Comparison of ENCODE assay signal across 1 cellular context in the genomic region with DNA sequence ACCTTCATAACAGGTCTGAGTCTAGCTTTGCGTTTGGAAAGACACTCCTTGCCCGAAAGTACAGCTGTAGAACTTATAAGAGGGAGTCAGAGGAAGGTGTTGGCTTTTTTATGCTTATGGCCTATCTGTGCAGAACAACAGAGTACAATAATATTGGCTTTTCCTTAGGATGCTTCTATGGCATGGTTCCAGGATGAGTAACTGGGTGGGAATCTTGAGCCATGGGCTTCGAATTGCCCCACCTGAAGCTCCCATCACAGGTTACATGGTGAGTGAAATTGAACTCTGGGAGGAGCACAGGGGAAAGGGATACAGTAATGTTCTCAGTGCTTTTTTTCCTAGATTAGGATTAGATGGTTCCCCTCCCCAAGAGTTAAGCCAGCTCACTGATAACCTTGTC.
TF ChIP-seq lines count a peak whose summit lies in the region.

No MANE protein-coding gene starts in this region.

TF ChIP-seq in HepG2, 621 proteins besides CTCF, POLR2A, EP300 and RAD21:
- TF ChIP-seq NCOA5 (CRISPR knock-in tag; IDR thresholded peaks at IDR 0.05), result no peak
- TF ChIP-seq, protein P1, sequence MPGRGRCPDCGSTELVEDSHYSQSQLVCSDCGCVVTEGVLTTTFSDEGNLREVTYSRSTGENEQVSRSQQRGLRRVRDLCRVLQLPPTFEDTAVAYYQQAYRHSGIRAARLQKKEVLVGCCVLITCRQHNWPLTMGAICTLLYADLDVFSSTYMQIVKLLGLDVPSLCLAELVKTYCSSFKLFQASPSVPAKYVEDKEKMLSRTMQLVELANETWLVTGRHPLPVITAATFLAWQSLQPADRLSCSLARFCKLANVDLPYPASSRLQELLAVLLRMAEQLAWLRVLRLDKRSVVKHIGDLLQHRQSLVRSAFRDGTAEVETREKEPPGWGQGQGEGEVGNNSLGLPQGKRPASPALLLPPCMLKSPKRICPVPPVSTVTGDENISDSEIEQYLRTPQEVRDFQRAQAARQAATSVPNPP (CRISPR knock-in tag; IDR thresholded peaks at IDR 0.05), result no peak
- TF ChIP-seq BRD4 (CRISPR knock-in tag; IDR thresholded peaks at IDR 0.05), result no peak
- no peak for TF ChIP-seq ZNF772 (CRISPR knock-in tag; IDR thresholded peaks at IDR 0.05)
- TF ChIP-seq FOXK1 (CRISPR knock-in tag; IDR thresholded peaks at IDR 0.05; ENCODE audit: borderline replicate concordance, low read depth), result no peak
- TF ChIP-seq, protein P2, sequence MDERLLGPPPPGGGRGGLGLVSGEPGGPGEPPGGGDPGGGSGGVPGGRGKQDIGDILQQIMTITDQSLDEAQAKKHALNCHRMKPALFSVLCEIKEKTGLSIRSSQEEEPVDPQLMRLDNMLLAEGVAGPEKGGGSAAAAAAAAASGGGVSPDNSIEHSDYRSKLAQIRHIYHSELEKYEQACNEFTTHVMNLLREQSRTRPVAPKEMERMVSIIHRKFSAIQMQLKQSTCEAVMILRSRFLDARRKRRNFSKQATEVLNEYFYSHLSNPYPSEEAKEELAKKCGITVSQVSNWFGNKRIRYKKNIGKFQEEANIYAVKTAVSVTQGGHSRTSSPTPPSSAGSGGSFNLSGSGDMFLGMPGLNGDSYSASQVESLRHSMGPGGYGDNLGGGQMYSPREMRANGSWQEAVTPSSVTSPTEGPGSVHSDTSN (CRISPR knock-in tag; IDR thresholded peaks at IDR 0.05), result no peak
TF ChIP-seq in HepG2: peak in this region for 0.
